Comparison of ENCODE assay signal across 13 cellular contexts in the genomic region with DNA sequence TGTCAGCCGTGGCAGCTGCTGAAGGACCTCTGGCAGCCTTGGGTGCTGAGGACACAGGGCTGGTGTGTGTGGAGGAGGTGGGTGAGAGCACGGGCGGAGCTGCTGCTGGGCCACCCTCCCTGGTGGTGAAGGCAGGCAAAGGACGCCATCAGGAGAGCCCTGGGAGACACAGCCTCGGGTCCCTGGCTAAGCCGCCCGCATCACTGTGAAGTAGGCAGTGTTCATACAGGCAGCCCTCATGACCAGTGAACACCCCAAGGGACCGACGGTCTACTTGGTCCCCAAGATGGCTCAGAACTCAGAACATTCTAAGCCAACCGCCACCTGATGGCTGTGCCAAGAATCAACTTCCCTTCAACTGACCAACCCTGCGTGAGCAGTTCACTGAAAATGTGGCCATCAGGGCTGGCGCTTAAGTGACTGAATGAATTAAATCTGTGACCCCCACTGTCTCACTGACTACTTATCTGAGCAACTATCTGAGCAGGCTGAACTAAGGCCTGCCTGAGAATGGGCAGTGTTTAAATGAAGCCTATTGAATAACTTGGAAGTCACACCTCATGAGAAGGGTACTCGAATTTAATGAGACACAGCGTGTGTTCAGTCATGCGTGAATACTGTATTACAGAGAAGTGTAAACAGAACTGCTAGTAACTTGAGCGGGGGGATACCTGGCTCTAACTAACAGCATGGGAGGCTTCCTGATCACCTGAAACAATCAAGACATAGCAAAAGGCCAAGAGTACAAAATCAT. TPM values are rescaled to one million over a fixed set of nuclear protein-coding genes. Genes with fewer than 3 reads are reported as not detected.
A peak's percentile ranks its signal among the peaks of the same experiment; 100 is the strongest.
DNase-seq lines count a peak whose midpoint lies in the region; ATAC-seq and TF ChIP-seq lines count a peak whose summit lies in the region.
"Had no signal": no experiment of that assay in that cellular context is flagged by ENCODE, and none has a peak within 500 bp of the region (broad histone marks: within the 10 kb centered on the region; RNA-seq: fewer than 3 reads in every experiment).

No MANE protein-coding gene starts in this region.

- H3K4me1 Mint-ChIP-seq in activated T-helper 1 cell treated with anti-CD3 and anti-CD28 coated beads, Interleukin-12 subunit alpha, Interleukin-12 subunit beta, Interleukin-2, Interleukin-4 antibody, amounts not matched to agents 30 ng/mL and 10 ng/mL and 1 ng/mL, durations not matched to agents 14 hours and 24 hours and 36 hours (ENCODE audit: low read depth), result no peaks in the 10 kb centered on the region
- H3K4me1 Mint-ChIP-seq: CD14-positive monocyte, naive B cell had no signal

- H3K4me3 Mint-ChIP-seq in activated T-helper 1 cell treated with anti-CD3 and anti-CD28 coated beads, Interleukin-12 subunit alpha, Interleukin-12 subunit beta, Interleukin-2, Interleukin-4 antibody, amounts not matched to agents 30 ng/mL and 10 ng/mL and 1 ng/mL, durations not matched to agents 14 hours and 24 hours and 36 hours, result no peak overlapping the region
- H3K4me3 Mint-ChIP-seq: activated CD8-positive, alpha-beta T cell treated with anti-CD3 and anti-CD28 coated beads, Interleukin-2, amount 10 ng/mL, durations not matched to agents 7 days and 5 days; CD14-positive monocyte; naive B cell had no signal

- no peak for TF ChIP-seq POLR2A in esophagus muscularis mucosa (IDR thresholded peaks at IDR 0.05; ENCODE audit: low read depth)

- no peaks in the 10 kb centered on the region for H3K9me3 Mint-ChIP-seq in activated T-helper 1 cell treated with anti-CD3 and anti-CD28 coated beads, Interleukin-12 subunit alpha, Interleukin-12 subunit beta, Interleukin-2, Interleukin-4 antibody, amounts not matched to agents 30 ng/mL and 10 ng/mL and 1 ng/mL, durations not matched to agents 14 hours and 24 hours and 36 hours

- H3K36me3 Mint-ChIP-seq in activated T-helper 1 cell treated with anti-CD3 and anti-CD28 coated beads, Interleukin-12 subunit alpha, Interleukin-12 subunit beta, Interleukin-2, Interleukin-4 antibody, amounts not matched to agents 30 ng/mL and 10 ng/mL and 1 ng/mL, durations not matched to agents 14 hours and 24 hours and 36 hours (ENCODE audit: low read depth), result no peaks in the 10 kb centered on the region
- H3K36me3 Mint-ChIP-seq: CD14-positive monocyte had no signal

- peaks cover 0 to 9% (median 0%) of the 10 kb centered on the region in 4 donors for H3K27me3 ChIP-seq in esophagus muscularis mucosa

- H3K27ac ChIP-seq in esophagus muscularis mucosa (replicated peaks in 1 of 4), result no peak overlapping the region

- ATAC-seq in HG03045 (IDR thresholded peaks at IDR 0.05; ENCODE audit: unreplicated experiment), result no peak
- ATAC-seq: activated CD8-positive, alpha-beta T cell treated with anti-CD3 and anti-CD28 coated beads, Interleukin-2, amount 10 ng/mL, durations not matched to agents 7 days and 5 days had no signal

- no peak for TF ChIP-seq CTCF in esophagus muscularis mucosa (IDR thresholded peaks at IDR 0.05)

- no peak overlapping the region for H3K27ac Mint-ChIP-seq in activated T-helper 1 cell treated with anti-CD3 and anti-CD28 coated beads, Interleukin-12 subunit alpha, Interleukin-12 subunit beta, Interleukin-2, Interleukin-4 antibody, amounts not matched to agents 30 ng/mL and 10 ng/mL and 1 ng/mL, durations not matched to agents 14 hours and 24 hours and 36 hours
- H3K27ac Mint-ChIP-seq: activated CD8-positive, alpha-beta T cell treated with anti-CD3 and anti-CD28 coated beads, Interleukin-2, amount 10 ng/mL, durations not matched to agents 7 days and 5 days; CD14-positive monocyte; naive B cell had no signal

- no peak for TF ChIP-seq EP300 in esophagus muscularis mucosa (IDR thresholded peaks at IDR 0.05)

- WGBS in esophagus muscularis mucosa, result 74% methylated on average over 6 of the region's 16 CpGs

- peaks cover 11% of the 10 kb centered on the region for H3K27me3 Mint-ChIP-seq in activated T-helper 1 cell treated with anti-CD3 and anti-CD28 coated beads, Interleukin-12 subunit alpha, Interleukin-12 subunit beta, Interleukin-2, Interleukin-4 antibody, amounts not matched to agents 30 ng/mL and 10 ng/mL and 1 ng/mL, durations not matched to agents 14 hours and 24 hours and 36 hours (ENCODE audit: insufficient read depth)

- no peaks in the 10 kb centered on the region for H3K9me3 ChIP-seq in esophagus muscularis mucosa

- intact Hi-C loops in esophagus muscularis mucosa (cut with DNase I), result no loop called here
- intact Hi-C loops in activated T-helper 1 cell treated with anti-CD3 and anti-CD28 coated beads, Interleukin-12 subunit alpha, Interleukin-12 subunit beta, Interleukin-2, Interleukin-4 antibody, amounts not matched to agents 30 ng/mL and 10 ng/mL and 1 ng/mL, durations not matched to agents 14 hours and 24 hours and 36 hours (cut with micrococcal nuclease), result no loop called here

- no peak overlapping the region for H3K4me3 ChIP-seq in esophagus muscularis mucosa

- no peaks in the 10 kb centered on the region for H3K36me3 ChIP-seq in esophagus muscularis mucosa

- peak; percentile 80 for DNase-seq in NCI-H1092 (lab: John Stamatoyannopoulos, UW)
- peak; percentile 29 for DNase-seq in NCI-H2081 treated with DMSO at 0.1 percent for 48 hours (lab: John Stamatoyannopoulos, UW)
- peak; percentile 50 for DNase-seq in NCI-H774 (lab: John Stamatoyannopoulos, UW)
- DNase-seq in retina, result peak; percentile 31
- no peak for DNase-seq in esophagus muscularis mucosa (ENCODE audit: extremely low spot score)
- no peak for DNase-seq in activated T-helper 1 cell treated with anti-CD3 and anti-CD28 coated beads, Interleukin-12 subunit alpha, Interleukin-12 subunit beta, Interleukin-2, Interleukin-4 antibody, amounts not matched to agents 30 ng/mL and 10 ng/mL and 1 ng/mL, durations not matched to agents 14 hours and 24 hours and 36 hours (ENCODE audit: low spot score)
- DNase-seq: activated CD8-positive, alpha-beta T cell treated with anti-CD3 and anti-CD28 coated beads, Interleukin-2, amount 10 ng/mL, durations not matched to agents 7 days and 5 days; activated effector memory CD4-positive, alpha-beta T cell treated with anti-CD3 and anti-CD28 coated beads, Interleukin-2, amount 50 U/mL, for 16 hours; naive B cell; stimulated activated naive CD4-positive, alpha-beta T cell; T1000 had no signal

- H3K4me1 ChIP-seq in esophagus muscularis mucosa, result no peaks in the 10 kb centered on the region

RNA-seq across cellular contexts. Expression of a gene that starts 54.7 kb away (rescaled TPM):
- 10 to 100 TPM; 17.8 to 28.3 (median 22.0) TPM for total RNA-seq in esophagus muscularis mucosa
- 36.7 and 42.2 TPM in 2 replicates for total RNA-seq in activated T-helper 1 cell treated with anti-CD3 and anti-CD28 coated beads, Interleukin-12 subunit alpha, Interleukin-12 subunit beta, Interleukin-2, Interleukin-4 antibody, amounts not matched to agents 30 ng/mL and 10 ng/mL and 1 ng/mL, durations not matched to agents 14 hours and 24 hours and 36 hours

Comparison
In these comparisons a context has a peak if more than half of its experiments do, and no peak if none do; other contexts are left out.
1. DNase-seq: peak in NCI-H1092 (single experiment), NCI-H2081 treated with DMSO at 0.1 percent for 48 hours (single experiment), NCI-H774 (single experiment) and retina (single experiment); none in esophagus muscularis mucosa (single experiment) and activated T-helper 1 cell treated with anti-CD3 and anti-CD28 coated beads, Interleukin-12 subunit alpha, Interleukin-12 subunit beta, Interleukin-2, Interleukin-4 antibody, amounts not matched to agents 30 ng/mL and 10 ng/mL and 1 ng/mL, durations not matched to agents 14 hours and 24 hours and 36 hours (single experiment).